8 cellular contexts compared by ENCODE assay signal in the genomic region with DNA sequence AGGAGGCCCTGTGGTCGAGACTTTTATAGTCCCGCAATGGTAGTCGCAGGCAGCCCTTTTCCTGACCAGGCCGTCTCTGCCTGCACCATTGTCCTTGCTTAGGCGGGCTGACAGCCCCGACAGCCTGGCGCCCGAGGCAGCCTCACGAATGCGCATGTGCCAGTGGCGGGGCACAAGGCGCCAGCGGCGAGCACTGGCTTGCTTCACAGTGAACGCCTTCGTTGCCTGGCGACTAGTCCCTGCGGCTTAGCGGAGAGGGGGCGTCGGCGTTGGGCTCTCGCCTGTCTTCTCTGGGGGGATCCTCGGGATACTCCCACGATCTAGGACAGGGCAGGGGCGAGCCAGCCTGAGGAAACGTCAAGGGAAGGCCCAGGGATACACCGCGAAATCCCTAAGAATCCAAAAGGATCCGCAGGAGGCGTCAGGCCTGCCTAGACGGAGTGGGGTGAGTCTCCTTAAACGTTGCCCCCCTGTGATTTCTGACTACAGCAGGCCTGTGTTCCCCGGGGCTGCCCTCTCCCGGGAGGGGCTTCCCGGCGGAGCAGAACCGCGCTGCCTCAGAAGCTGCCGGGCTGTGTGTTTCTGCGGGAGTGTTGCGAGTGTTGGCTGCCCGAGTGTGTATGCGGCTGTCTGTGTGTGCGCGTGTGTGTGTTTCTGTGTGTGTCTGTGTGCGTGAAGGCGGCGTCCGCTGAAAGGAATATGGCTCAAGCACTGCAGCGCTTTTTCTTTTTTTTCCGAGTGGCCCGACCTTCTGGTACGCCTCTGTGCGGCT. TPM values are rescaled to one million over a fixed set of nuclear protein-coding genes. Genes with fewer than 3 reads are reported as not detected.
A peak's percentile ranks its signal among the peaks of the same experiment; 100 is the strongest.
DNase-seq lines count a peak whose midpoint lies in the region; ATAC-seq and TF ChIP-seq lines count a peak whose summit lies in the region.

No MANE protein-coding gene starts in this region.

- no peak for TF ChIP-seq POLR2A in IMR-90 (IDR thresholded peaks at IDR 0.05; ENCODE audit: low read depth, low read length)

- H4K20me1 ChIP-seq in IMR-90 (ENCODE audit: insufficient read depth, low read length) = no peaks in the 10 kb centered on the region

- CTCF ChIA-PET in IMR-90 (lab: Yijun Ruan, JAX) = no interaction called here

- no peak overlapping the region for H2BK120ac ChIP-seq in IMR-90 (ENCODE audit: low read depth, low read length)

- ATAC-seq in IMR-90 (ENCODE audit: low read depth) (peak; percentile 76), left colon (peak; percentile 67)
- peak; percentile 51 for ATAC-seq in stimulated activated naive CD8-positive, alpha-beta T cell treated with anti-CD3 and anti-CD28 coated beads, Interleukin-15, Interleukin-2, amounts not matched to agents 100 U/mL and 50 U/mL, for 24 hours

- H2AFZ ChIP-seq in ACC112 (ENCODE audit: low read length, unreplicated experiment) (peak overlapping the region; percentile 99), IMR-90 (replicated peaks; ENCODE audit: low read length, poor library complexity) (peak overlapping the region; percentile 78)

- H3K36me3 ChIP-seq in ACC112 (ENCODE audit: insufficient read depth, low read length) = no peaks in the 10 kb centered on the region
- H3K36me3 ChIP-seq in IMR-90 (ENCODE audit: control insufficient read depth, insufficient read depth, low read length) = no peaks in the 10 kb centered on the region

- dilution Hi-C loops in IMR-90 (cut with HindIII; ENCODE audit: low sequenced_read_pairs, unreplicated experiment) = no loop called here

- in situ Hi-C loops in IMR-90 (cut with MboI; ENCODE audit: low sequenced_read_pairs) = no loop called here

- no peak overlapping the region for H2BK15ac ChIP-seq in IMR-90 (ENCODE audit: low read depth, low read length)

- H3K4ac ChIP-seq in IMR-90 (ENCODE audit: low read depth, low read length) = no peak overlapping the region

- H2AK9ac ChIP-seq in IMR-90 (replicated peaks; ENCODE audit: low read depth, low read length, poor library complexity) = no peak overlapping the region

- H3K4me3 ChIP-seq in ACC112 (ENCODE audit: low read depth, low read length) (peak overlapping the region; percentile 88), IMR-90 (ENCODE audit: insufficient read depth, low read depth, low read length) (peak overlapping the region; percentile 41; the same call in 1 of the 2 replicates), choroid plexus epithelial cell (ENCODE audit: low read depth, low read length) (peak overlapping the region; percentile 46)

- H3K9me3 ChIP-seq in IMR-90 (ENCODE audit: control insufficient read depth, insufficient read depth, low read length) = peaks cover 24% of the 10 kb centered on the region; the same call in 1 of the 2 replicates

- H3K9ac ChIP-seq in IMR-90 (ENCODE audit: low read depth, low read length) = no peak overlapping the region

- no peaks in the 10 kb centered on the region for H3K4me1 ChIP-seq in ACC112 (ENCODE audit: control insufficient read depth, insufficient read depth, low read length, unreplicated experiment)
- no peaks in the 10 kb centered on the region for H3K4me1 ChIP-seq in IMR-90 (ENCODE audit: control insufficient read depth, insufficient read depth, low read length)

- no peak overlapping the region for H3K23ac ChIP-seq in IMR-90 (ENCODE audit: low read depth, low read length)

- intact Hi-C loops in IMR-90 (cut with micrococcal nuclease) (no loop called here), left colon (cut with DNase I, micrococcal nuclease) (no loop called here)

- H2AK5ac ChIP-seq in IMR-90 (ENCODE audit: low read depth, low read length) = no peak overlapping the region

- H3K9me1 ChIP-seq in IMR-90 (ENCODE audit: insufficient read depth, low read length) = no peaks in the 10 kb centered on the region

- no peak for DNase-seq in IMR-90
- DNase-seq in choroid plexus epithelial cell (ENCODE audit: low read depth) = peak; percentile 40
- DNase-seq in left colon = peak; percentile 41 to 56
- DNase-seq in stimulated activated naive CD8-positive, alpha-beta T cell treated with anti-CD3 and anti-CD28 coated beads, Interleukin-15, Interleukin-2, amounts not matched to agents 100 U/mL and 50 U/mL, for 24 hours = peak; percentile 50
- DNase-seq in Kasumi-1 (lab: John Stamatoyannopoulos, UW) = no peak
- DNase-seq in DMS79 (lab: John Stamatoyannopoulos, UW) = no peak
- no peak for DNase-seq in stimulated activated naive CD4-positive, alpha-beta T cell (lab: John Stamatoyannopoulos, UW)

- BruUV-seq in IMR-90 (replicated peaks; lab: Mats Ljungman, UMichigan) = no TSS peak

- peak overlapping the region; percentile 77 for H3K4me2 ChIP-seq in IMR-90 (ENCODE audit: low read depth, low read length)

- no peak overlapping the region for H3K56ac ChIP-seq in IMR-90 (ENCODE audit: extremely low read depth, insufficient read depth, low read length)

- H4K8ac ChIP-seq in IMR-90 (ENCODE audit: low read depth in 2 of 2, low read length in 2 of 2) = no peak overlapping the region

- H3K79me2 ChIP-seq in ACC112 (ENCODE audit: control insufficient read depth, insufficient read depth, low read length, unreplicated experiment) = no peaks in the 10 kb centered on the region

- H2BK20ac ChIP-seq in IMR-90 (ENCODE audit: low read depth, low read length) = no peak overlapping the region

- no peak overlapping the region for H4K5ac ChIP-seq in IMR-90 (ENCODE audit: low read depth, low read length)

- 9% methylated on average over 16 of the region's 55 CpGs; no CpG with 5 or more reads in 1 of the 2 experiments for WGBS in IMR-90 (ENCODE audit: extremely low coverage in 2 of 2, insufficient read length in 1 of 2), 2 experiments

- H3K79me1 ChIP-seq in IMR-90 (ENCODE audit: low read depth in 1 of 2, low read length in 2 of 2) = no peaks in the 10 kb centered on the region

- H3K18ac ChIP-seq in IMR-90 (ENCODE audit: low read depth, low read length) = no peak overlapping the region

- H3K27ac ChIP-seq in ACC112 (ENCODE audit: low read depth, low read length) (no peak overlapping the region), IMR-90 (ENCODE audit: insufficient read depth, low read length) (no peak overlapping the region)

- no peak for TF ChIP-seq CTCF in IMR-90 (conservative IDR thresholded peaks at IDR 0.05; ENCODE audit: low read depth, low read length)
- TF ChIP-seq CTCF in choroid plexus epithelial cell (conservative IDR thresholded peaks at IDR 0.05; ENCODE audit: low read depth, low read length) = no peak

- no peak overlapping the region for H3K14ac ChIP-seq in IMR-90 (replicated peaks; ENCODE audit: low read depth, low read length)

- H3K27me3 ChIP-seq in ACC112 (ENCODE audit: insufficient read depth, low read length) (peaks cover 42% of the 10 kb centered on the region), IMR-90 (ENCODE audit: control insufficient read depth, insufficient read depth, low read length) (peaks cover 23% of the 10 kb centered on the region)

- TF ChIP-seq RAD21 in IMR-90 (IDR thresholded peaks at IDR 0.05; ENCODE audit: low read length) = no peak

- POLR2A ChIA-PET in IMR-90 (lab: Charles Lee; ENCODE audit: unreplicated experiment) = no interaction called here

- H2BK5ac ChIP-seq in IMR-90 (ENCODE audit: low read depth, low read length, poor library complexity, severe bottlenecking) = no peak overlapping the region

- H4K91ac ChIP-seq in IMR-90 (ENCODE audit: insufficient read depth, low read depth, low read length) = no peak overlapping the region

TF ChIP-seq in IMR-90, 13 proteins besides CTCF, POLR2A, EP300 and RAD21:
- TF ChIP-seq, protein P1, sequence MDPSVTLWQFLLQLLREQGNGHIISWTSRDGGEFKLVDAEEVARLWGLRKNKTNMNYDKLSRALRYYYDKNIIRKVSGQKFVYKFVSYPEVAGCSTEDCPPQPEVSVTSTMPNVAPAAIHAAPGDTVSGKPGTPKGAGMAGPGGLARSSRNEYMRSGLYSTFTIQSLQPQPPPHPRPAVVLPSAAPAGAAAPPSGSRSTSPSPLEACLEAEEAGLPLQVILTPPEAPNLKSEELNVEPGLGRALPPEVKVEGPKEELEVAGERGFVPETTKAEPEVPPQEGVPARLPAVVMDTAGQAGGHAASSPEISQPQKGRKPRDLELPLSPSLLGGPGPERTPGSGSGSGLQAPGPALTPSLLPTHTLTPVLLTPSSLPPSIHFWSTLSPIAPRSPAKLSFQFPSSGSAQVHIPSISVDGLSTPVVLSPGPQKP (IDR thresholded peaks at IDR 0.05; ENCODE audit: borderline replicate concordance, low read depth, low read length) = no peak
- TF ChIP-seq MXI1 (IDR thresholded peaks at IDR 0.05; ENCODE audit: borderline replicate concordance, low read depth, low read length) (no peak), MAZ (IDR thresholded peaks at IDR 0.05; ENCODE audit: borderline replicate concordance, low read depth, low read length) (no peak), USF2 (IDR thresholded peaks at IDR 0.05; ENCODE audit: low read depth, low read length) (no peak), RFX5 (IDR thresholded peaks at IDR 0.05; ENCODE audit: low read depth, low read length) (no peak), MAFK (IDR thresholded peaks at IDR 0.05; ENCODE audit: low read depth, low read length) (no peak), FOS (IDR thresholded peaks at IDR 0.05; ENCODE audit: low read depth, low read length) (no peak), CEBPB (IDR thresholded peaks at IDR 0.05; ENCODE audit: low read depth, low read length) (no peak), NFE2L2 (IDR thresholded peaks at IDR 0.05; ENCODE audit: low read depth, low read length) (no peak), BHLHE40 (IDR thresholded peaks at IDR 0.05; ENCODE audit: low read depth, low read length) (no peak), RCOR1 (IDR thresholded peaks at IDR 0.05; ENCODE audit: insufficient replicate concordance, low read length) (no peak), CHD1 (IDR thresholded peaks at IDR 0.05; ENCODE audit: low read depth, low read length) (no peak), SMC3 (IDR thresholded peaks at IDR 0.05; ENCODE audit: low read depth, low read length) (no peak)

RNA-seq across cellular contexts. Expression of gene ZNF273, which starts 20.5 kb away (rescaled TPM):
- total RNA-seq in IMR-90 (2012; rRNA removed) (2.7 and 4.4 TPM in 2 replicates), left colon (1 to 10 TPM; 3.9 TPM)
- 1.3 and 1.5 TPM in 2 replicates for polyA plus RNA-seq in IMR-90 (2012; rRNA removed)
- 0.35 and 0.89 TPM in 2 replicates for polyA plus RNA-seq in IMR-90 (2012; cell fraction: cytosol; rRNA removed)
- polyA plus RNA-seq in IMR-90 (2012; cell fraction: nucleus; rRNA removed; ENCODE audit: low replicate concordance) = 0.41 and 1.3 TPM in 2 replicates

Comparison
In these comparisons a context has a peak if more than half of its experiments do, and no peak if none do; other contexts are left out.
1. DNase-seq: peak in choroid plexus epithelial cell (single experiment), left colon (2 of 2) and stimulated activated naive CD8-positive, alpha-beta T cell treated with anti-CD3 and anti-CD28 coated beads, Interleukin-15, Interleukin-2, amounts not matched to agents 100 U/mL and 50 U/mL, for 24 hours (single experiment); none in IMR-90 (single experiment), Kasumi-1 (0 of 2), DMS79 (single experiment) and stimulated activated naive CD4-positive, alpha-beta T cell (0 of 6).
2. Peak in every context shown above with its lines, with median percentiles within 50 percentile points of each other: H3K4me3 ChIP-seq and ATAC-seq.